ENCODE assay signal across 9 cellular contexts in the genomic region with DNA sequence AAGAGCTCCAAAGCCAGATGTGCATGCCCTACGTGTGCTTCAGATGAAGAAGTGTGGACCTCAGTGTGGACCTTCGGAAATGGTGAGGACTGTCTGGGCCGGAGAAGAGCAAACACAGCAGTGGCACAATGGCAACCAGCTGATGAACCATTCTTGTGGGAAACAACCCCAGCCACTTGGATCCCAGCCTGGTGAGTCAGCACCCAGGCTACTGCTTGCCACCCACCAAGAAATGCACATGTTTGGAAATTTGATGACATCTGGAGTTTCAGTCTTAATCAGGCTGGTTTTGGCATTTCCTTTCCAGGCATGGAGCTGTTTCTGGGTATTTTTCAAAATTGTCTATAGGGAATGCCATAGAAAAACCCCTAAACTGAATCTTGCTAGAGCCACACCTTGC. TPM values are rescaled to one million over a fixed set of nuclear protein-coding genes. Genes with fewer than 3 reads are reported as not detected.
DNase-seq lines count a peak whose midpoint lies in the region; ATAC-seq and TF ChIP-seq lines count a peak whose summit lies in the region.
"Had no signal": no experiment of that assay in that cellular context is flagged by ENCODE, and none has a peak within 500 bp of the region (broad histone marks: within the 10 kb centered on the region; RNA-seq: fewer than 3 reads in every experiment).

No MANE protein-coding gene starts in this region.

- no peak overlapping the region for H2AFZ ChIP-seq in neuronal stem cell (ENCODE audit: low read length)
- H2AFZ ChIP-seq: hepatocyte had no signal

- H3K4me2 ChIP-seq in neuronal stem cell (ENCODE audit: insufficient read depth, low read length, poor library complexity, severe bottlenecking): no peak overlapping the region
- H3K4me2 ChIP-seq: hepatocyte had no signal

- no peak overlapping the region for H2BK12ac ChIP-seq in neuronal stem cell (ENCODE audit: low read length)

- no peak overlapping the region for H3K9ac ChIP-seq in neuronal stem cell (ENCODE audit: low read depth, low read length, poor library complexity)

- no peak overlapping the region for H2BK15ac ChIP-seq in neuronal stem cell (ENCODE audit: low read length)

- H3K9me3 Mint-ChIP-seq in CD8-positive, alpha-beta T cell: peaks cover 2% of the 10 kb centered on the region

- no peak for TF ChIP-seq CTCF in CD8-positive, alpha-beta T cell (IDR thresholded peaks at IDR 0.05)

- peak; percentile 69 for DNase-seq in CD1c-positive myeloid dendritic cell (ENCODE audit: extremely low spot score)
- peak; percentile 54 for DNase-seq in NCI-H226
- peak; percentile 56 for DNase-seq in astrocyte of the hippocampus (ENCODE audit: low read depth, low spot score)
- DNase-seq in renal cortical epithelial cell (ENCODE audit: low read depth): peak; percentile 40
- DNase-seq in effector memory CD4-positive, alpha-beta T cell: no peak
- DNase-seq in neuronal stem cell (ENCODE audit: low spot score): no peak
- DNase-seq in NCI-H1417 treated with DMSO at 0.1 percent for 48 hours (lab: John Stamatoyannopoulos, UW): no peak
- no peak for DNase-seq in CD8-positive, alpha-beta T cell

- no CpG with 5 or more reads among the region's 3 CpGs for WGBS in neuronal stem cell (ENCODE audit: extremely low coverage in 2 of 2, insufficient read length in 2 of 2, insufficient replicate concordance in 1 of 2), 2 donors

- no peak overlapping the region for H3K27ac Mint-ChIP-seq in CD8-positive, alpha-beta T cell

- H3K4me3 ChIP-seq in effector memory CD4-positive, alpha-beta T cell (ENCODE audit: insufficient read depth, low read depth, low read length, poor library complexity, severe bottlenecking): no peak overlapping the region
- no peak overlapping the region for H3K4me3 ChIP-seq in neuronal stem cell (ENCODE audit: low read length in 2 of 2)
- no peak overlapping the region for H3K4me3 ChIP-seq in CD8-positive, alpha-beta T cell (ENCODE audit: low read depth, low read length)
- H3K4me3 ChIP-seq: hepatocyte had no signal

- H3K9me3 ChIP-seq in effector memory CD4-positive, alpha-beta T cell (ENCODE audit: control insufficient read depth, low read length): no peaks in the 10 kb centered on the region
- H3K9me3 ChIP-seq in neuronal stem cell (replicated peaks in 1 of 2; ENCODE audit: control insufficient read depth in 2 of 2, insufficient read depth in 1 of 2, low read depth in 1 of 2, low read length in 2 of 2): no peaks in the 10 kb centered on the region
- H3K9me3 ChIP-seq in CD8-positive, alpha-beta T cell (ENCODE audit: low read length): no peaks in the 10 kb centered on the region

- POLR2A ChIA-PET in CD8-positive, alpha-beta T cell (lab: Charles Lee): interaction anchor here (0.8 kb wide), 1 partner anchor 8 kb away, joined by 3 read pairs; no protein-coding TSS in a partner anchor

- no peak overlapping the region for H3K18ac ChIP-seq in neuronal stem cell (ENCODE audit: low read length)

- no peak overlapping the region for H2BK5ac ChIP-seq in neuronal stem cell (ENCODE audit: low read length)

- peaks cover 20% of the 10 kb centered on the region for H3K4me1 ChIP-seq in effector memory CD4-positive, alpha-beta T cell (ENCODE audit: control insufficient read depth, insufficient read depth, low read length, poor library complexity, severe bottlenecking)
- H3K4me1 ChIP-seq in neuronal stem cell (ENCODE audit: control insufficient read depth in 2 of 2, insufficient read depth in 1 of 2, low read depth in 1 of 2, low read length in 2 of 2): no peaks in the 10 kb centered on the region
- peaks cover 33% of the 10 kb centered on the region for H3K4me1 ChIP-seq in CD8-positive, alpha-beta T cell (ENCODE audit: insufficient read depth, low read length)

- H3K27ac ChIP-seq in effector memory CD4-positive, alpha-beta T cell (ENCODE audit: insufficient read depth, low read length, poor library complexity, severe bottlenecking): no peak overlapping the region
- H3K27ac ChIP-seq in neuronal stem cell (replicated peaks; ENCODE audit: low read length): no peak overlapping the region
- no peak overlapping the region for H3K27ac ChIP-seq in CD8-positive, alpha-beta T cell (ENCODE audit: low read depth, low read length)
- H3K27ac ChIP-seq: hepatocyte had no signal

- H3K36me3 ChIP-seq in effector memory CD4-positive, alpha-beta T cell (ENCODE audit: control insufficient read depth, insufficient read depth, low read length): no peaks in the 10 kb centered on the region
- H3K36me3 ChIP-seq in neuronal stem cell (replicated peaks in 1 of 2; ENCODE audit: control insufficient read depth in 2 of 2, insufficient read depth in 2 of 2, low read length in 2 of 2): no peaks in the 10 kb centered on the region
- H3K36me3 ChIP-seq in CD8-positive, alpha-beta T cell (ENCODE audit: insufficient read depth, low read length): no peaks in the 10 kb centered on the region

- H3K27me3 ChIP-seq in effector memory CD4-positive, alpha-beta T cell (replicated peaks; ENCODE audit: control insufficient read depth, insufficient read depth, low read length, poor library complexity, severe bottlenecking): no peaks in the 10 kb centered on the region
- H3K27me3 ChIP-seq in neuronal stem cell (ENCODE audit: control insufficient read depth in 3 of 3, insufficient read depth in 3 of 3, low read depth in 1 of 3, low read length in 3 of 3): no peaks in the 10 kb centered on the region
- no peaks in the 10 kb centered on the region for H3K27me3 ChIP-seq in CD8-positive, alpha-beta T cell (ENCODE audit: insufficient read depth, low read length)
- H3K27me3 ChIP-seq: hepatocyte had no signal

- no peaks in the 10 kb centered on the region for H3K36me3 Mint-ChIP-seq in CD8-positive, alpha-beta T cell

- H3K79me1 ChIP-seq in neuronal stem cell (ENCODE audit: low read depth, low read length): no peaks in the 10 kb centered on the region

- H4K91ac ChIP-seq in neuronal stem cell (ENCODE audit: low read depth, low read length, poor library complexity): no peak overlapping the region

- H2BK120ac ChIP-seq in neuronal stem cell (ENCODE audit: low read depth, low read length): no peak overlapping the region

- H3K23ac ChIP-seq in neuronal stem cell (ENCODE audit: low read depth, low read length, poor library complexity): no peak overlapping the region

- H3K4ac ChIP-seq in neuronal stem cell (ENCODE audit: low read length): no peak overlapping the region

- H3K4me1 Mint-ChIP-seq in CD8-positive, alpha-beta T cell (ENCODE audit: low read depth): peaks cover 28% of the 10 kb centered on the region

- CTCF ChIA-PET in CD8-positive, alpha-beta T cell (lab: Charles Lee): interaction anchor here (1.2 kb wide), 1 partner anchor 56 kb away, joined by 3 read pairs; no protein-coding TSS in a partner anchor

- no peak overlapping the region for H2AK5ac ChIP-seq in neuronal stem cell (ENCODE audit: low read depth, low read length)

- H4K8ac ChIP-seq in neuronal stem cell (ENCODE audit: low read depth, low read length): no peak overlapping the region

- H3K27me3 Mint-ChIP-seq in CD8-positive, alpha-beta T cell (ENCODE audit: low read depth): no peaks in the 10 kb centered on the region

- H3K14ac ChIP-seq in neuronal stem cell (ENCODE audit: low read length): no peak overlapping the region

- H3K4me3 Mint-ChIP-seq in CD8-positive, alpha-beta T cell: no peak overlapping the region

- intact Hi-C loops in CD8-positive, alpha-beta T cell (cut with DNase I, micrococcal nuclease): no loop called here

- no peak for ATAC-seq in CD8-positive, alpha-beta T cell

RNA-seq across cellular contexts. Expression of a gene that starts 42.7 kb away (rescaled TPM):
- 7.2 TPM in 1 of 2 replicates, not detected in the other for total RNA-seq in renal cortical epithelial cell
- polyA plus RNA-seq in neuronal stem cell (2013, experiment 1 of 2): 0.59 TPM
- polyA plus RNA-seq in neuronal stem cell (2013, experiment 2 of 2): 0.75 TPM
- total RNA-seq in CD8-positive, alpha-beta T cell: not detected
- total RNA-seq: hepatocyte had no signal

Comparison
In these comparisons a context has a peak if more than half of its experiments do, and no peak if none do; other contexts are left out.
1. DNase-seq: peak in CD1c-positive myeloid dendritic cell (single experiment), NCI-H226 (single experiment), astrocyte of the hippocampus (single experiment) and renal cortical epithelial cell (single experiment); none in effector memory CD4-positive, alpha-beta T cell (0 of 3), neuronal stem cell (single experiment), NCI-H1417 treated with DMSO at 0.1 percent for 48 hours (single experiment) and CD8-positive, alpha-beta T cell (0 of 7).